8 cellular contexts compared by ENCODE assay signal in genomic region chr12:51820721-51821422, GRCh38. TPM values are rescaled to one million over a fixed set of nuclear protein-coding genes. Genes with fewer than 3 reads are reported as not detected.
DNase-seq lines count a peak whose midpoint lies in the region; ATAC-seq and TF ChIP-seq lines count a peak whose summit lies in the region.

No MANE protein-coding gene starts in this region.

- H3K4me1 Mint-ChIP-seq in dendritic cell treated with granulocyte-macrophage colony-stimulating factor and Interleukin-4, amounts not matched to agents 40 ng/mL and 50 ng/mL, for 4 days (ENCODE audit: low read depth), result peaks cover 38% of the 10 kb centered on the region

- peak overlapping the region; percentile 69 for H3K4me3 Mint-ChIP-seq in dendritic cell treated with granulocyte-macrophage colony-stimulating factor and Interleukin-4, amounts not matched to agents 40 ng/mL and 50 ng/mL, for 4 days

- no peaks in the 10 kb centered on the region for H3K9me3 Mint-ChIP-seq in dendritic cell treated with granulocyte-macrophage colony-stimulating factor and Interleukin-4, amounts not matched to agents 40 ng/mL and 50 ng/mL, for 4 days

- peaks cover 45% of the 10 kb centered on the region for H3K27me3 Mint-ChIP-seq in dendritic cell treated with granulocyte-macrophage colony-stimulating factor and Interleukin-4, amounts not matched to agents 40 ng/mL and 50 ng/mL, for 4 days

- ATAC-seq in GM21367 (IDR thresholded peaks at IDR 0.05; ENCODE audit: unreplicated experiment), result no peak
- no peak for ATAC-seq in GM21526 (IDR thresholded peaks at IDR 0.05; ENCODE audit: low FRiP score, unreplicated experiment)

- H3K27ac Mint-ChIP-seq in dendritic cell treated with granulocyte-macrophage colony-stimulating factor and Interleukin-4, amounts not matched to agents 40 ng/mL and 50 ng/mL, for 4 days, result no peak overlapping the region

- intact Hi-C loops in dendritic cell treated with granulocyte-macrophage colony-stimulating factor and Interleukin-4, amounts not matched to agents 40 ng/mL and 50 ng/mL, for 4 days (cut with micrococcal nuclease), result no loop called here

- peak; percentile 24; the same call in 1 of the 3 replicates for TF ChIP-seq CTCF in GM12872 (IDR thresholded peaks at IDR 0.05; ENCODE audit: insufficient read depth, low read depth, low read length)

- peak; percentile 85 for DNase-seq in NCI-H2171 (lab: John Stamatoyannopoulos, UW)
- DNase-seq in activated CD4-positive, alpha-beta T cell treated with anti-CD3 and anti-CD28 coated beads for 4 hours, result peak; percentile 80 to 85
- DNase-seq in mucosa of gallbladder (ENCODE audit: low spot score), result peak; percentile 59
- DNase-seq in stimulated activated CD8-positive, alpha-beta memory T cell treated with anti-CD3 and anti-CD28 coated beads, Interleukin-7, amount 100 ng/mL, for 1 hour (ENCODE audit: low read depth in 2 of 2), result peak; percentile 57 to 63

- H3K36me3 Mint-ChIP-seq in dendritic cell treated with granulocyte-macrophage colony-stimulating factor and Interleukin-4, amounts not matched to agents 40 ng/mL and 50 ng/mL, for 4 days (ENCODE audit: low read depth), result no peaks in the 10 kb centered on the region

RNA-seq across cellular contexts. Expression of gene FIGNL2, which starts 27.6 kb away (rescaled TPM):
- 0.75 TPM for total RNA-seq in mucosa of gallbladder
